In genomic region chr1:160548183-160548582, GRCh38 we compare ENCODE assay signal across 1 cellular context.
TF ChIP-seq lines count a peak whose summit lies in the region.

No MANE protein-coding gene starts in this region.

TF ChIP-seq in GM12878, 131 proteins besides CTCF, POLR2A, EP300 and RAD21 (continued from another document and continues in another):
- 0 out of 2 replicates have a peak, but pooled peaks have one; percentile 31 for TF ChIP-seq TAF1 (IDR thresholded peaks at IDR 0.05; ENCODE audit: borderline replicate concordance, low read depth, low read length)
- TF ChIP-seq, protein P1, sequence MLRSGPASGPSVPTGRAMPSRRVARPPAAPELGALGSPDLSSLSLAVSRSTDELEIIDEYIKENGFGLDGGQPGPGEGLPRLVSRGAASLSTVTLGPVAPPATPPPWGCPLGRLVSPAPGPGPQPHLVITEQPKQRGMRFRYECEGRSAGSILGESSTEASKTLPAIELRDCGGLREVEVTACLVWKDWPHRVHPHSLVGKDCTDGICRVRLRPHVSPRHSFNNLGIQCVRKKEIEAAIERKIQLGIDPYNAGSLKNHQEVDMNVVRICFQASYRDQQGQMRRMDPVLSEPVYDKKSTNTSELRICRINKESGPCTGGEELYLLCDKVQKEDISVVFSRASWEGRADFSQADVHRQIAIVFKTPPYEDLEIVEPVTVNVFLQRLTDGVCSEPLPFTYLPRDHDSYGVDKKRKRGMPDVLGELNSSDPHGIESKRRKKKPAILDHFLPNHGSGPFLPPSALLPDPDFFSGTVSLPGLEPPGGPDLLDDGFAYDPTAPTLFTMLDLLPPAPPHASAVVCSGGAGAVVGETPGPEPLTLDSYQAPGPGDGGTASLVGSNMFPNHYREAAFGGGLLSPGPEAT (IDR thresholded peaks at IDR 0.05; ENCODE audit: low read depth): peak; percentile 94
- peak; percentile 64; the same call in 1 of the 2 replicates for TF ChIP-seq BACH1 (IDR thresholded peaks at IDR 0.05; ENCODE audit: borderline replicate concordance)
- TF ChIP-seq, protein P2, sequence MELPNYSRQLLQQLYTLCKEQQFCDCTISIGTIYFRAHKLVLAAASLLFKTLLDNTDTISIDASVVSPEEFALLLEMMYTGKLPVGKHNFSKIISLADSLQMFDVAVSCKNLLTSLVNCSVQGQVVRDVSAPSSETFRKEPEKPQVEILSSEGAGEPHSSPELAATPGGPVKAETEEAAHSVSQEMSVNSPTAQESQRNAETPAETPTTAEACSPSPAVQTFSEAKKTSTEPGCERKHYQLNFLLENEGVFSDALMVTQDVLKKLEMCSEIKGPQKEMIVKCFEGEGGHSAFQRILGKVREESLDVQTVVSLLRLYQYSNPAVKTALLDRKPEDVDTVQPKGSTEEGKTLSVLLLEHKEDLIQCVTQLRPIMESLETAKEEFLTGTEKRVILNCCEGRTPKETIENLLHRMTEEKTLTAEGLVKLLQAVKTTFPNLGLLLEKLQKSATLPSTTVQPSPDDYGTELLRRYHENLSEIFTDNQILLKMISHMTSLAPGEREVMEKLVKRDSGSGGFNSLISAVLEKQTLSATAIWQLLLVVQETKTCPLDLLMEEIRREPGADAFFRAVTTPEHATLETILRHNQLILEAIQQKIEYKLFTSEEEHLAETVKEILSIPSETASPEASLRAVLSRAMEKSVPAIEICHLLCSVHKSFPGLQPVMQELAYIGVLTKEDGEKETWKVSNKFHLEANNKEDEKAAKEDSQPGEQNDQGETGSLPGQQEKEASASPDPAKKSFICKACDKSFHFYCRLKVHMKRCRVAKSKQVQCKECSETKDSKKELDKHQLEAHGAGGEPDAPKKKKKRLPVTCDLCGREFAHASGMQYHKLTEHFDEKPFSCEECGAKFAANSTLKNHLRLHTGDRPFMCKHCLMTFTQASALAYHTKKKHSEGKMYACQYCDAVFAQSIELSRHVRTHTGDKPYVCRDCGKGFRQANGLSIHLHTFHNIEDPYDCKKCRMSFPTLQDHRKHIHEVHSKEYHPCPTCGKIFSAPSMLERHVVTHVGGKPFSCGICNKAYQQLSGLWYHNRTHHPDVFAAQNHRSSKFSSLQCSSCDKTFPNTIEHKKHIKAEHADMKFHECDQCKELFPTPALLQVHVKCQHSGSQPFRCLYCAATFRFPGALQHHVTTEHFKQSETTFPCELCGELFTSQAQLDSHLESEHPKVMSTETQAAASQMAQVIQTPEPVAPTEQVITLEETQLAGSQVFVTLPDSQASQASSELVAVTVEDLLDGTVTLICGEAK (IDR thresholded peaks at IDR 0.05; ENCODE audit: borderline replicate concordance): no peak
- TF ChIP-seq KLF5 (IDR thresholded peaks at IDR 0.05; ENCODE audit: partially characterized antibody): no peak
- TF ChIP-seq, protein P3, sequence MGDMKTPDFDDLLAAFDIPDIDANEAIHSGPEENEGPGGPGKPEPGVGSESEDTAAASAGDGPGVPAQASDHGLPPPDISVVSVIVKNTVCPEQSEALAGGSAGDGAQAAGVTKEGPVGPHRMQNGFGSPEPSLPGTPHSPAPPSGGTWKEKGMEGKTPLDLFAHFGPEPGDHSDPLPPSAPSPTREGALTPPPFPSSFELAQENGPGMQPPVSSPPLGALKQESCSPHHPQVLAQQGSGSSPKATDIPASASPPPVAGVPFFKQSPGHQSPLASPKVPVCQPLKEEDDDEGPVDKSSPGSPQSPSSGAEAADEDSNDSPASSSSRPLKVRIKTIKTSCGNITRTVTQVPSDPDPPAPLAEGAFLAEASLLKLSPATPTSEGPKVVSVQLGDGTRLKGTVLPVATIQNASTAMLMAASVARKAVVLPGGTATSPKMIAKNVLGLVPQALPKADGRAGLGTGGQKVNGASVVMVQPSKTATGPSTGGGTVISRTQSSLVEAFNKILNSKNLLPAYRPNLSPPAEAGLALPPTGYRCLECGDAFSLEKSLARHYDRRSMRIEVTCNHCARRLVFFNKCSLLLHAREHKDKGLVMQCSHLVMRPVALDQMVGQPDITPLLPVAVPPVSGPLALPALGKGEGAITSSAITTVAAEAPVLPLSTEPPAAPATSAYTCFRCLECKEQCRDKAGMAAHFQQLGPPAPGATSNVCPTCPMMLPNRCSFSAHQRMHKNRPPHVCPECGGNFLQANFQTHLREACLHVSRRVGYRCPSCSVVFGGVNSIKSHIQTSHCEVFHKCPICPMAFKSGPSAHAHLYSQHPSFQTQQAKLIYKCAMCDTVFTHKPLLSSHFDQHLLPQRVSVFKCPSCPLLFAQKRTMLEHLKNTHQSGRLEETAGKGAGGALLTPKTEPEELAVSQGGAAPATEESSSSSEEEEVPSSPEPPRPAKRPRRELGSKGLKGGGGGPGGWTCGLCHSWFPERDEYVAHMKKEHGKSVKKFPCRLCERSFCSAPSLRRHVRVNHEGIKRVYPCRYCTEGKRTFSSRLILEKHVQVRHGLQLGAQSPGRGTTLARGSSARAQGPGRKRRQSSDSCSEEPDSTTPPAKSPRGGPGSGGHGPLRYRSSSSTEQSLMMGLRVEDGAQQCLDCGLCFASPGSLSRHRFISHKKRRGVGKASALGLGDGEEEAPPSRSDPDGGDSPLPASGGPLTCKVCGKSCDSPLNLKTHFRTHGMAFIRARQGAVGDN (IDR thresholded peaks at IDR 0.05): peak; percentile 99
- TF ChIP-seq POLR2AphosphoS5 (IDR thresholded peaks at IDR 0.05; ENCODE audit: low read length): no peak; the same call in 1 of the 2 replicates
- peak; percentile 44; the same call in 1 of the 2 replicates for TF ChIP-seq CREM (IDR thresholded peaks at IDR 0.05; ENCODE audit: low read depth)
- no peak for TF ChIP-seq ZNF24 (IDR thresholded peaks at IDR 0.05)
- TF ChIP-seq, protein P4, sequence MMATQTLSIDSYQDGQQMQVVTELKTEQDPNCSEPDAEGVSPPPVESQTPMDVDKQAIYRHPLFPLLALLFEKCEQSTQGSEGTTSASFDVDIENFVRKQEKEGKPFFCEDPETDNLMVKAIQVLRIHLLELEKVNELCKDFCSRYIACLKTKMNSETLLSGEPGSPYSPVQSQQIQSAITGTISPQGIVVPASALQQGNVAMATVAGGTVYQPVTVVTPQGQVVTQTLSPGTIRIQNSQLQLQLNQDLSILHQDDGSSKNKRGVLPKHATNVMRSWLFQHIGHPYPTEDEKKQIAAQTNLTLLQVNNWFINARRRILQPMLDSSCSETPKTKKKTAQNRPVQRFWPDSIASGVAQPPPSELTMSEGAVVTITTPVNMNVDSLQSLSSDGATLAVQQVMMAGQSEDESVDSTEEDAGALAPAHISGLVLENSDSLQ (IDR thresholded peaks at IDR 0.05): no peak
- peak; percentile 65; the same call in 1 of the 2 replicates for TF ChIP-seq YY1 (IDR thresholded peaks at IDR 0.05; ENCODE audit: low read depth, low read length)
- TF ChIP-seq PAX8 (IDR thresholded peaks at IDR 0.05): no peak
- peak; percentile 90 for TF ChIP-seq ZBED1 (IDR thresholded peaks at IDR 0.05; ENCODE audit: borderline replicate concordance)
- TF ChIP-seq ZSCAN29 (IDR thresholded peaks at IDR 0.05): no peak
- peak; percentile 39; the same call in 1 of the 2 replicates for TF ChIP-seq SPI1 (IDR thresholded peaks at IDR 0.05; ENCODE audit: borderline replicate concordance, insufficient read depth, low read depth, low read length)
- TF ChIP-seq HDAC2 (IDR thresholded peaks at IDR 0.05): no peak
- no peak for TF ChIP-seq NRF1 (conservative IDR thresholded peaks at IDR 0.05; ENCODE audit: low read depth, low read length)
- no peak for TF ChIP-seq FOXK2 (IDR thresholded peaks at IDR 0.05)
- TF ChIP-seq CHD2 (IDR thresholded peaks at IDR 0.05; ENCODE audit: borderline replicate concordance, low read depth, low read length): peak; percentile 40; the same call in 1 of the 2 replicates
- TF ChIP-seq FOXM1 (IDR thresholded peaks at IDR 0.05; ENCODE audit: low read depth, low read length): no peak
- peak; percentile 59 for TF ChIP-seq SP1 (IDR thresholded peaks at IDR 0.05; ENCODE audit: low read depth, low read length)
- no peak for TF ChIP-seq EZH2 (IDR thresholded peaks at IDR 0.05; ENCODE audit: borderline replicate concordance, control insufficient read depth, low read depth, low read length)
- no peak for TF ChIP-seq SMAD5 (IDR thresholded peaks at IDR 0.05; ENCODE audit: low read depth)
- TF ChIP-seq, protein P5, sequence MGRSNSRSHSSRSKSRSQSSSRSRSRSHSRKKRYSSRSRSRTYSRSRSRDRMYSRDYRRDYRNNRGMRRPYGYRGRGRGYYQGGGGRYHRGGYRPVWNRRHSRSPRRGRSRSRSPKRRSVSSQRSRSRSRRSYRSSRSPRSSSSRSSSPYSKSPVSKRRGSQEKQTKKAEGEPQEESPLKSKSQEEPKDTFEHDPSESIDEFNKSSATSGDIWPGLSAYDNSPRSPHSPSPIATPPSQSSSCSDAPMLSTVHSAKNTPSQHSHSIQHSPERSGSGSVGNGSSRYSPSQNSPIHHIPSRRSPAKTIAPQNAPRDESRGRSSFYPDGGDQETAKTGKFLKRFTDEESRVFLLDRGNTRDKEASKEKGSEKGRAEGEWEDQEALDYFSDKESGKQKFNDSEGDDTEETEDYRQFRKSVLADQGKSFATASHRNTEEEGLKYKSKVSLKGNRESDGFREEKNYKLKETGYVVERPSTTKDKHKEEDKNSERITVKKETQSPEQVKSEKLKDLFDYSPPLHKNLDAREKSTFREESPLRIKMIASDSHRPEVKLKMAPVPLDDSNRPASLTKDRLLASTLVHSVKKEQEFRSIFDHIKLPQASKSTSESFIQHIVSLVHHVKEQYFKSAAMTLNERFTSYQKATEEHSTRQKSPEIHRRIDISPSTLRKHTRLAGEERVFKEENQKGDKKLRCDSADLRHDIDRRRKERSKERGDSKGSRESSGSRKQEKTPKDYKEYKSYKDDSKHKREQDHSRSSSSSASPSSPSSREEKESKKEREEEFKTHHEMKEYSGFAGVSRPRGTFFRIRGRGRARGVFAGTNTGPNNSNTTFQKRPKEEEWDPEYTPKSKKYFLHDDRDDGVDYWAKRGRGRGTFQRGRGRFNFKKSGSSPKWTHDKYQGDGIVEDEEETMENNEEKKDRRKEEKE (IDR thresholded peaks at IDR 0.05): no peak
- TF ChIP-seq ZNF274 (IDR thresholded peaks at IDR 0.05; ENCODE audit: insufficient read depth, insufficient read length): no peak
- TF ChIP-seq FOS (IDR thresholded peaks at IDR 0.05; ENCODE audit: borderline replicate concordance, extremely low read depth, insufficient read length): no peak
- TF ChIP-seq CEBPB (IDR thresholded peaks at IDR 0.05; ENCODE audit: borderline replicate concordance in 1 of 2, low read depth in 2 of 2, low read length in 2 of 2): no peak
- TF ChIP-seq, protein P6, sequence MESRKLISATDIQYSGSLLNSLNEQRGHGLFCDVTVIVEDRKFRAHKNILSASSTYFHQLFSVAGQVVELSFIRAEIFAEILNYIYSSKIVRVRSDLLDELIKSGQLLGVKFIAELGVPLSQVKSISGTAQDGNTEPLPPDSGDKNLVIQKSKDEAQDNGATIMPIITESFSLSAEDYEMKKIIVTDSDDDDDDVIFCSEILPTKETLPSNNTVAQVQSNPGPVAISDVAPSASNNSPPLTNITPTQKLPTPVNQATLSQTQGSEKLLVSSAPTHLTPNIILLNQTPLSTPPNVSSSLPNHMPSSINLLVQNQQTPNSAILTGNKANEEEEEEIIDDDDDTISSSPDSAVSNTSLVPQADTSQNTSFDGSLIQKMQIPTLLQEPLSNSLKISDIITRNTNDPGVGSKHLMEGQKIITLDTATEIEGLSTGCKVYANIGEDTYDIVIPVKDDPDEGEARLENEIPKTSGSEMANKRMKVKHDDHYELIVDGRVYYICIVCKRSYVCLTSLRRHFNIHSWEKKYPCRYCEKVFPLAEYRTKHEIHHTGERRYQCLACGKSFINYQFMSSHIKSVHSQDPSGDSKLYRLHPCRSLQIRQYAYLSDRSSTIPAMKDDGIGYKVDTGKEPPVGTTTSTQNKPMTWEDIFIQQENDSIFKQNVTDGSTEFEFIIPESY (IDR thresholded peaks at IDR 0.05): no peak
- TF ChIP-seq, protein P7, sequence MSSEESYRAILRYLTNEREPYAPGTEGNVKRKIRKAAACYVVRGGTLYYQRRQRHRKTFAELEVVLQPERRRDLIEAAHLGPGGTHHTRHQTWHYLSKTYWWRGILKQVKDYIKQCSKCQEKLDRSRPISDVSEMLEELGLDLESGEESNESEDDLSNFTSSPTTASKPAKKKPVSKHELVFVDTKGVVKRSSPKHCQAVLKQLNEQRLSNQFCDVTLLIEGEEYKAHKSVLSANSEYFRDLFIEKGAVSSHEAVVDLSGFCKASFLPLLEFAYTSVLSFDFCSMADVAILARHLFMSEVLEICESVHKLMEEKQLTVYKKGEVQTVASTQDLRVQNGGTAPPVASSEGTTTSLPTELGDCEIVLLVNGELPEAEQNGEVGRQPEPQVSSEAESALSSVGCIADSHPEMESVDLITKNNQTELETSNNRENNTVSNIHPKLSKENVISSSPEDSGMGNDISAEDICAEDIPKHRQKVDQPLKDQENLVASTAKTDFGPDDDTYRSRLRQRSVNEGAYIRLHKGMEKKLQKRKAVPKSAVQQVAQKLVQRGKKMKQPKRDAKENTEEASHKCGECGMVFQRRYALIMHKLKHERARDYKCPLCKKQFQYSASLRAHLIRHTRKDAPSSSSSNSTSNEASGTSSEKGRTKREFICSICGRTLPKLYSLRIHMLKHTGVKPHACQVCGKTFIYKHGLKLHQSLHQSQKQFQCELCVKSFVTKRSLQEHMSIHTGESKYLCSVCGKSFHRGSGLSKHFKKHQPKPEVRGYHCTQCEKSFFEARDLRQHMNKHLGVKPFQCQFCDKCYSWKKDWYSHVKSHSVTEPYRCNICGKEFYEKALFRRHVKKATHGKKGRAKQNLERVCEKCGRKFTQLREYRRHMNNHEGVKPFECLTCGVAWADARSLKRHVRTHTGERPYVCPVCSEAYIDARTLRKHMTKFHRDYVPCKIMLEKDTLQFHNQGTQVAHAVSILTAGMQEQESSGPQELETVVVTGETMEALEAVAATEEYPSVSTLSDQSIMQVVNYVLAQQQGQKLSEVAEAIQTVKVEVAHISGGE (CRISPR knock-in tag; IDR thresholded peaks at IDR 0.05): no peak
- peak; percentile 100 for TF ChIP-seq GATAD2B (conservative IDR thresholded peaks at IDR 0.05; ENCODE audit: low read depth)
- peak; percentile 72 for TF ChIP-seq NBN (IDR thresholded peaks at IDR 0.05)
- TF ChIP-seq NFXL1 (IDR thresholded peaks at IDR 0.05; ENCODE audit: borderline replicate concordance): no peak
- TF ChIP-seq HCFC1 (IDR thresholded peaks at IDR 0.05; ENCODE audit: low read length): no peak
- TF ChIP-seq, protein P8, sequence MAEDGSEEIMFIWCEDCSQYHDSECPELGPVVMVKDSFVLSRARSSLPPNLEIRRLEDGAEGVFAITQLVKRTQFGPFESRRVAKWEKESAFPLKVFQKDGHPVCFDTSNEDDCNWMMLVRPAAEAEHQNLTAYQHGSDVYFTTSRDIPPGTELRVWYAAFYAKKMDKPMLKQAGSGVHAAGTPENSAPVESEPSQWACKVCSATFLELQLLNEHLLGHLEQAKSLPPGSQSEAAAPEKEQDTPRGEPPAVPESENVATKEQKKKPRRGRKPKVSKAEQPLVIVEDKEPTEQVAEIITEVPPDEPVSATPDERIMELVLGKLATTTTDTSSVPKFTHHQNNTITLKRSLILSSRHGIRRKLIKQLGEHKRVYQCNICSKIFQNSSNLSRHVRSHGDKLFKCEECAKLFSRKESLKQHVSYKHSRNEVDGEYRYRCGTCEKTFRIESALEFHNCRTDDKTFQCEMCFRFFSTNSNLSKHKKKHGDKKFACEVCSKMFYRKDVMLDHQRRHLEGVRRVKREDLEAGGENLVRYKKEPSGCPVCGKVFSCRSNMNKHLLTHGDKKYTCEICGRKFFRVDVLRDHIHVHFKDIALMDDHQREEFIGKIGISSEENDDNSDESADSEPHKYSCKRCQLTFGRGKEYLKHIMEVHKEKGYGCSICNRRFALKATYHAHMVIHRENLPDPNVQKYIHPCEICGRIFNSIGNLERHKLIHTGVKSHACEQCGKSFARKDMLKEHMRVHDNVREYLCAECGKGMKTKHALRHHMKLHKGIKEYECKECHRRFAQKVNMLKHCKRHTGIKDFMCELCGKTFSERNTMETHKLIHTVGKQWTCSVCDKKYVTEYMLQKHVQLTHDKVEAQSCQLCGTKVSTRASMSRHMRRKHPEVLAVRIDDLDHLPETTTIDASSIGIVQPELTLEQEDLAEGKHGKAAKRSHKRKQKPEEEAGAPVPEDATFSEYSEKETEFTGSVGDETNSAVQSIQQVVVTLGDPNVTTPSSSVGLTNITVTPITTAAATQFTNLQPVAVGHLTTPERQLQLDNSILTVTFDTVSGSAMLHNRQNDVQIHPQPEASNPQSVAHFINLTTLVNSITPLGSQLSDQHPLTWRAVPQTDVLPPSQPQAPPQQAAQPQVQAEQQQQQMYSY (CRISPR knock-in tag; IDR thresholded peaks at IDR 0.05): no peak
